Comparison of ENCODE assay signal across 15 cellular contexts in genomic region chr19:33403221-33403972, GRCh38. TPM values are rescaled to one million over a fixed set of nuclear protein-coding genes. Genes with fewer than 3 reads are reported as not detected.
DNase-seq lines count a peak whose midpoint lies in the region; ATAC-seq, FAIRE-seq and TF ChIP-seq lines count a peak whose summit lies in the region.
"Had no signal": no experiment of that assay in that cellular context is flagged by ENCODE, and none has a peak within 500 bp of the region (broad histone marks: within the 10 kb centered on the region; RNA-seq: fewer than 3 reads in every experiment).

No MANE protein-coding gene starts in this region.

- H3K36me3 ChIP-seq in K562 (ENCODE audit: control insufficient read depth, insufficient read depth, low read length) (no peaks in the 10 kb centered on the region), liver (ENCODE audit: control insufficient read depth in 4 of 4, insufficient read depth in 3 of 4, low read depth in 1 of 4, low read length in 3 of 4) (no peaks in the 10 kb centered on the region), sigmoid colon (peaks cover 0 to 6% (median 0%) of the 10 kb centered on the region in 4 donors)
- H3K36me3 ChIP-seq: MG63, ovary had no signal

- in situ Hi-C loops in K562 (cut with MboI): loop anchor here (10.0 kb wide), 1 partner anchor 259 kb away; no protein-coding TSS in a partner anchor

- intact Hi-C loops in K562 (cut with micrococcal nuclease): no loop called here
- intact Hi-C loops in sigmoid colon (cut with DNase I): no loop called here

- no peak overlapping the region for H3K4me3 ChIP-seq in K562
- H3K4me3 ChIP-seq in liver (ENCODE audit: low read depth in 1 of 3, low read length in 3 of 3): no peak overlapping the region
- H3K4me3 ChIP-seq in sigmoid colon: no peak overlapping the region
- H3K4me3 ChIP-seq: MG63, ovary had no signal

- no TSS peak for BruUV-seq in K562 (replicated peaks; lab: Mats Ljungman, UMichigan)

- POLR2A ChIA-PET in K562 (lab: Yijun Ruan, JAX): interaction anchor here (1.1 to 1.3 kb wide), 2 partner anchors 12 to 17 kb away, joined by 3 read pairs; no protein-coding TSS in a partner anchor

- CTCF ChIA-PET in K562 (lab: Yijun Ruan, JAX; ENCODE audit: low intra/inter-chr PET ratio): no interaction called here

- WGBS in K562 (ENCODE audit: insufficient coverage, low coverage, missing lambda C conversion rate): 24% methylated on average over 18 of the region's 18 CpGs
- 36% methylated on average over 18 of the region's 18 CpGs for WGBS in liver
- 46 to 72% methylated on average over 18 of the region's 18 CpGs for WGBS in sigmoid colon, 2 donors

- no peak for TF ChIP-seq RAD21 in K562 (CRISPR knock-in tag; conservative IDR thresholded peaks at IDR 0.05 in 1 of 2, IDR thresholded peaks at IDR 0.05 in 1 of 2)
- peak; percentile 55 to 64 for TF ChIP-seq RAD21 in liver (IDR thresholded peaks at IDR 0.05)

- H3K9me3 ChIP-seq in K562 (replicated peaks; ENCODE audit: control insufficient read depth, insufficient read depth, low read depth, low read length): no peaks in the 10 kb centered on the region
- no peaks in the 10 kb centered on the region for H3K9me3 ChIP-seq in liver (ENCODE audit: control insufficient read depth in 4 of 4, low read length in 3 of 4)
- H3K9me3 ChIP-seq in sigmoid colon: no peaks in the 10 kb centered on the region
- H3K9me3 ChIP-seq: MG63, ovary had no signal

- FAIRE-seq in K562 (lab: Jason Lieb, UNC): no peak

- H3K27ac ChIP-seq in K562 (ENCODE audit: extremely low read depth, low read depth, low read length) (no peak overlapping the region), liver (ENCODE audit: low read depth in 1 of 2, low read length in 2 of 2) (peak overlapping the region; percentile 92 to 98), sigmoid colon (no peak overlapping the region)
- H3K27ac ChIP-seq: ovary had no signal

- peaks cover 12% of the 10 kb centered on the region for H4K20me1 ChIP-seq in K562 (replicated peaks; ENCODE audit: control insufficient read depth, insufficient read depth, low read length)

- H3K9ac ChIP-seq in K562 (ENCODE audit: insufficient read depth in 1 of 2, low read depth in 2 of 2, low read length in 2 of 2) (no peak overlapping the region; a peak in 1 of 4 replicates), liver (ENCODE audit: low read depth in 1 of 2, low read length in 2 of 2) (peak overlapping the region; percentile 79 to 90)

- H3K79me2 ChIP-seq in K562 (ENCODE audit: control insufficient read depth, insufficient read depth, low read length): no peaks in the 10 kb centered on the region

- TF ChIP-seq EP300 in K562 (IDR thresholded peaks at IDR 0.05; ENCODE audit: low read length): no peak
- no peak for TF ChIP-seq EP300 in sigmoid colon (IDR thresholded peaks at IDR 0.05)

- DNase-seq in ELF-1 (ENCODE audit: low read depth, low spot score): peak; percentile 27
- peak in 3 of 4 experiments; percentile 14 to 38 (median 29) for DNase-seq in K562 (ENCODE audit: extremely low read depth in 1 of 4, low spot score in 3 of 4)
- DNase-seq in sigmoid colon: peak; percentile 62
- no peak for DNase-seq in NCI-H1436 (lab: John Stamatoyannopoulos, UW)
- DNase-seq in NCI-H2107 (lab: John Stamatoyannopoulos, UW): no peak
- DNase-seq: central memory CD4-positive, alpha-beta T cell; MG63; NCI-H187 treated with DMSO at 0.1 percent for 48 hours; NCI-H446 treated with DMSO at 0.1 percent for 48 hours; stimulated activated naive CD4-positive, alpha-beta T cell had no signal

- H3K4me2 ChIP-seq in K562 (ENCODE audit: insufficient read depth, low read length): no peak overlapping the region

- no peaks in the 10 kb centered on the region for H3K9me1 ChIP-seq in K562 (ENCODE audit: control insufficient read depth, insufficient read depth, low read length)

- no peak for ATAC-seq in K562
- ATAC-seq in HG02610 (IDR thresholded peaks at IDR 0.05; ENCODE audit: unreplicated experiment): no peak
- no peak for ATAC-seq in HG03460 (IDR thresholded peaks at IDR 0.05; ENCODE audit: unreplicated experiment)
- ATAC-seq: activated CD4-positive, CD25-positive, alpha-beta regulatory T cell treated with anti-CD3 and anti-CD28 coated beads, Interleukin-2, amount 50 U/mL, for 24 hours had no signal

- H2AFZ ChIP-seq in K562 (ENCODE audit: low read depth, low read length): no peak overlapping the region

- TF ChIP-seq POLR2A in K562 (conservative IDR thresholded peaks at IDR 0.05) (no peak), sigmoid colon (IDR thresholded peaks at IDR 0.05) (no peak)

- TF ChIP-seq CTCF in K562 (IDR thresholded peaks at IDR 0.05 in 2 of 3, conservative IDR thresholded peaks at IDR 0.05 in 1 of 3; ENCODE audit: insufficient read depth in 2 of 3, low read depth in 1 of 3, low read length in 3 of 3) (no peak), liver (IDR thresholded peaks at IDR 0.05; ENCODE audit: low read depth, low read length, missing input control) (no peak), sigmoid colon (IDR thresholded peaks at IDR 0.05) (no peak)

- H3K4me1 ChIP-seq in K562 (replicated peaks in 1 of 2; ENCODE audit: control insufficient read depth in 2 of 2, insufficient read depth in 2 of 2, low read length in 2 of 2): peaks cover 0 to 38% of the 10 kb centered on the region in 2 experiments; a peak in 2 of 5 replicates
- H3K4me1 ChIP-seq in liver (ENCODE audit: control insufficient read depth in 4 of 4, insufficient read depth in 4 of 4, low read length in 3 of 4): peaks cover 42 to 87% (median 71%) of the 10 kb centered on the region in 4 donors
- H3K4me1 ChIP-seq in sigmoid colon: peaks cover 0 to 18% (median 6%) of the 10 kb centered on the region in 4 donors

- peaks cover 0 to 28% of the 10 kb centered on the region in 2 experiments; a peak in 2 of 5 replicates for H3K27me3 ChIP-seq in K562 (ENCODE audit: control insufficient read depth in 2 of 2, insufficient read depth in 2 of 2, low read length in 2 of 2)
- H3K27me3 ChIP-seq in liver (ENCODE audit: control insufficient read depth in 4 of 4, insufficient read depth in 4 of 4, low read length in 3 of 4): no peaks in the 10 kb centered on the region
- no peaks in the 10 kb centered on the region for H3K27me3 ChIP-seq in sigmoid colon
- H3K27me3 ChIP-seq: MG63, ovary had no signal

TF ChIP-seq in K562, 482 proteins besides CTCF, POLR2A, EP300 and RAD21 (continues in another document):
- no peak for TF ChIP-seq CREB3 (tag; conservative IDR thresholded peaks at IDR 0.05; ENCODE audit: low read depth)

TF ChIP-seq in liver, 16 proteins besides CTCF, POLR2A, EP300 and RAD21 (continues in another document):
- TF ChIP-seq HNF4G (IDR thresholded peaks at IDR 0.05) (peak; percentile 92), RXRA (IDR thresholded peaks at IDR 0.05) (peak; percentile 95 to 98), SP1 (IDR thresholded peaks at IDR 0.05) (peak; percentile 99), TAF1 (conservative IDR thresholded peaks at IDR 0.05) (peak; percentile 72), MAX (IDR thresholded peaks at IDR 0.05) (peak; percentile 92), FOXA1 (IDR thresholded peaks at IDR 0.05) (peak; percentile 88), FOXA2 (IDR thresholded peaks at IDR 0.05) (peak; percentile 93), HNF4A (conservative IDR thresholded peaks at IDR 0.05) (peak; percentile 95 to 98), ZBTB33 (IDR thresholded peaks at IDR 0.05) (peak; percentile 95), YY1 (IDR thresholded peaks at IDR 0.05) (peak; percentile 85), ATF3 (IDR thresholded peaks at IDR 0.05) (peak; percentile 61)

RNA-seq across cellular contexts. Expression of gene CEBPG, which starts 29.9 kb away (rescaled TPM):
- total RNA-seq in K562 (2011; cell fraction: chromatin; rRNA removed; ENCODE audit: low replicate concordance): 10.0 and 38.4 TPM in 2 replicates
- 8.7 and 12.4 TPM in 2 replicates for total RNA-seq in K562 (2011; cell fraction: nucleolus; rRNA removed)
- 16.9 and 22.7 TPM in 2 replicates for total RNA-seq in K562 (2011; cell fraction: nucleoplasm; rRNA removed)
- total RNA-seq in K562 (2014; rRNA removed) (29.7 and 31.2 TPM in 2 replicates), K562 (2014; rRNA removed; fragmentation: Illumina TruSeq; extraction: Trizol) (34.9 and 42.3 TPM in 2 replicates), K562 (2015; rRNA removed; fragmentation: Illumina TruSeq; extraction: Trizol) (15.0 and 17.3 TPM in 2 replicates), K562 (2021) (29.7 and 34.6 TPM in 2 replicates), liver (10 to 100 TPM; 18.0 to 36.1 TPM), sigmoid colon (10 to 100 TPM; 18.6 to 27.8 (median 23.0) TPM)
- polyA plus RNA-seq in K562 (2011; rRNA removed) (30.9 and 31.2 TPM in 2 replicates), K562 (2014; fragmentation: Illumina TruSeq; extraction: Trizol) (28.8 and 30.1 TPM in 2 replicates), K562 (2014; fragmentation: Nextera tagmentation; extraction: Ambion mirVana) (1 to 10 TPM; 9.5 to 9.8 TPM), K562 (2014; rRNA removed) (30.2 and 33.0 TPM in 2 replicates), liver (10 to 100 TPM; 16.9 to 30.3 TPM), sigmoid colon (10 to 100 TPM; 44.2 to 84.6 (median 64.9) TPM)
- polyA plus RNA-seq in K562 (2011; cell fraction: cytosol; rRNA removed): 9.2 and 18.2 TPM in 2 replicates
- polyA plus RNA-seq in K562 (2011; cell fraction: nucleus; rRNA removed): 11.6 and 23.1 TPM in 2 replicates
- 16.1 and 50.7 TPM in 2 replicates for polyA plus RNA-seq in K562 (2012)
- polyA minus RNA-seq in K562 (2011; rRNA and poly(A)+ RNA removed): 31.5 and 41.1 TPM in 2 replicates
- 10.6 and 12.5 TPM in 2 replicates for polyA minus RNA-seq in K562 (2011; cell fraction: cytosol; rRNA and poly(A)+ RNA removed)
- 7.7 and 21.0 TPM in 2 replicates for polyA minus RNA-seq in K562 (2011; cell fraction: nucleus; rRNA and poly(A)+ RNA removed)

Comparison
In these comparisons a context has a peak if more than half of its experiments do, and no peak if none do; other contexts are left out.
1. DNase-seq: peak in ELF-1 (single experiment), K562 (3 of 4) and sigmoid colon (single experiment); none in NCI-H1436 (single experiment) and NCI-H2107 (single experiment).
2. H3K27ac ChIP-seq: peak in liver (2 of 2); none in K562 (single experiment) and sigmoid colon (0 of 4).
3. H3K9ac ChIP-seq: peak in liver (2 of 2); none in K562 (0 of 2).